In the genomic region with DNA sequence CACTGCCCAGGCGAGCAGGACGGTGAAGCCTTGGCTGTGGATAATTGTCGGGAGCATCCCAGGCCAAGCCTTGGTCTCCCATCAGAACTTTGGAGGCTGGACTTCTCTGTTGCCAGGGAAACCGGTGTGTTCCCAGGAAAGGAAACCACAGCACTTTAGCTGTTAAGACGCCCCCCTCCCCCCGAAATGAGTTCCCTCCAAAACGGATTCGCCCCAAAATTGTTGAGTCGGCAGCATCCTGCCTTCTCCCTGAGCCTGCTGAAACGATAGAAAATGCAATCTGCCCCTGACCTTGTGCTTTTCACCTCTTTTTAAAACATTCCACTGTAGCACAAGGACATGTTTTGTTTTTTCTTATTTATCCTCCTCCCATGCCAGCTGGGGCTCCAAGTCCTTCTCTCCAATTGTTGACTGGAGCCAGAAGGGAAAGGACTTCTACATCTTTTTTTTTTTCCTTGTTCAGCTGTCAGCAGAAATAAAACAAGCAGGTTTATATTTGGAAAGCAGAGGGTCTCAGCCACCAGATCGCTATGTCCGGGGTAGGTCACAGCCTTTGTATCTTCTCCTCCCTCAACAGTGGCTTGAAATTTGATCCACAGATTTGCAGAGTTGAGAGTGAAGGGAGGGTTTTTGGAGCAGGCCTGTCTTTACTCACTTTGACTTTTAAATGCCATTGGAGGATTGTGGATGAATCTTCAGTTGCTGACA, we compare ENCODE assay signal across 1 cellular context.
TF ChIP-seq lines count a peak whose summit lies in the region.

No MANE protein-coding gene starts in this region.

TF ChIP-seq in HepG2, 621 proteins besides CTCF, POLR2A, EP300 and RAD21 (continued from another document and continues in another):
- TF ChIP-seq, protein P1, sequence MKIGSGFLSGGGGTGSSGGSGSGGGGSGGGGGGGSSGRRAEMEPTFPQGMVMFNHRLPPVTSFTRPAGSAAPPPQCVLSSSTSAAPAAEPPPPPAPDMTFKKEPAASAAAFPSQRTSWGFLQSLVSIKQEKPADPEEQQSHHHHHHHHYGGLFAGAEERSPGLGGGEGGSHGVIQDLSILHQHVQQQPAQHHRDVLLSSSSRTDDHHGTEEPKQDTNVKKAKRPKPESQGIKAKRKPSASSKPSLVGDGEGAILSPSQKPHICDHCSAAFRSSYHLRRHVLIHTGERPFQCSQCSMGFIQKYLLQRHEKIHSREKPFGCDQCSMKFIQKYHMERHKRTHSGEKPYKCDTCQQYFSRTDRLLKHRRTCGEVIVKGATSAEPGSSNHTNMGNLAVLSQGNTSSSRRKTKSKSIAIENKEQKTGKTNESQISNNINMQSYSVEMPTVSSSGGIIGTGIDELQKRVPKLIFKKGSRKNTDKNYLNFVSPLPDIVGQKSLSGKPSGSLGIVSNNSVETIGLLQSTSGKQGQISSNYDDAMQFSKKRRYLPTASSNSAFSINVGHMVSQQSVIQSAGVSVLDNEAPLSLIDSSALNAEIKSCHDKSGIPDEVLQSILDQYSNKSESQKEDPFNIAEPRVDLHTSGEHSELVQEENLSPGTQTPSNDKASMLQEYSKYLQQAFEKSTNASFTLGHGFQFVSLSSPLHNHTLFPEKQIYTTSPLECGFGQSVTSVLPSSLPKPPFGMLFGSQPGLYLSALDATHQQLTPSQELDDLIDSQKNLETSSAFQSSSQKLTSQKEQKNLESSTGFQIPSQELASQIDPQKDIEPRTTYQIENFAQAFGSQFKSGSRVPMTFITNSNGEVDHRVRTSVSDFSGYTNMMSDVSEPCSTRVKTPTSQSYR (CRISPR knock-in tag; IDR thresholded peaks at IDR 0.05; ENCODE audit: borderline replicate concordance) = no peak
- TF ChIP-seq, protein P2, sequence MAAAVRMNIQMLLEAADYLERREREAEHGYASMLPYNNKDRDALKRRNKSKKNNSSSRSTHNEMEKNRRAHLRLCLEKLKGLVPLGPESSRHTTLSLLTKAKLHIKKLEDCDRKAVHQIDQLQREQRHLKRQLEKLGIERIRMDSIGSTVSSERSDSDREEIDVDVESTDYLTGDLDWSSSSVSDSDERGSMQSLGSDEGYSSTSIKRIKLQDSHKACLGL (CRISPR knock-in tag; IDR thresholded peaks at IDR 0.05) = no peak
- 0 out of 2 replicates have a peak, but pooled peaks have one; percentile 42 for TF ChIP-seq FOXA3 (CRISPR knock-in tag; IDR thresholded peaks at IDR 0.05)
- 0 out of 2 replicates have a peak, but pooled peaks have one; percentile 37 for TF ChIP-seq HDAC2 (CRISPR knock-in tag; IDR thresholded peaks at IDR 0.05)
- TF ChIP-seq SNAPC2 (CRISPR knock-in tag; IDR thresholded peaks at IDR 0.05) = no peak
- TF ChIP-seq ZNF777 (CRISPR knock-in tag; IDR thresholded peaks at IDR 0.05) = no peak
- TF ChIP-seq IRX3 (CRISPR knock-in tag; IDR thresholded peaks at IDR 0.05; ENCODE audit: borderline replicate concordance, low read depth) = no peak
- TF ChIP-seq MEIS2 (CRISPR knock-in tag; IDR thresholded peaks at IDR 0.05) = peak; percentile 43; the same call in 1 of the 2 replicates
- no peak for TF ChIP-seq ATAD3A (CRISPR knock-in tag; IDR thresholded peaks at IDR 0.05)
- TF ChIP-seq, protein P3, sequence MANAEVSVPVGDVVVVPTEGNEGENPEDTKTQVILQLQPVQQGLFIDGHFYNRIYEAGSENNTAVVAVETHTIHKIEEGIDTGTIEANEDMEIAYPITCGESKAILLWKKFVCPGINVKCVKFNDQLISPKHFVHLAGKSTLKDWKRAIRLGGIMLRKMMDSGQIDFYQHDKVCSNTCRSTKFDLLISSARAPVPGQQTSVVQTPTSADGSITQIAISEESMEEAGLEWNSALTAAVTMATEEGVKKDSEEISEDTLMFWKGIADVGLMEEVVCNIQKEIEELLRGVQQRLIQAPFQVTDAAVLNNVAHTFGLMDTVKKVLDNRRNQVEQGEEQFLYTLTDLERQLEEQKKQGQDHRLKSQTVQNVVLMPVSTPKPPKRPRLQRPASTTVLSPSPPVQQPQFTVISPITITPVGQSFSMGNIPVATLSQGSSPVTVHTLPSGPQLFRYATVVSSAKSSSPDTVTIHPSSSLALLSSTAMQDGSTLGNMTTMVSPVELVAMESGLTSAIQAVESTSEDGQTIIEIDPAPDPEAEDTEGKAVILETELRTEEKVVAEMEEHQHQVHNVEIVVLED (CRISPR knock-in tag; IDR thresholded peaks at IDR 0.05; ENCODE audit: borderline replicate concordance) = no peak
- peak; percentile 75 for TF ChIP-seq ZNF605 (CRISPR knock-in tag; IDR thresholded peaks at IDR 0.05)
- TF ChIP-seq, protein P4, sequence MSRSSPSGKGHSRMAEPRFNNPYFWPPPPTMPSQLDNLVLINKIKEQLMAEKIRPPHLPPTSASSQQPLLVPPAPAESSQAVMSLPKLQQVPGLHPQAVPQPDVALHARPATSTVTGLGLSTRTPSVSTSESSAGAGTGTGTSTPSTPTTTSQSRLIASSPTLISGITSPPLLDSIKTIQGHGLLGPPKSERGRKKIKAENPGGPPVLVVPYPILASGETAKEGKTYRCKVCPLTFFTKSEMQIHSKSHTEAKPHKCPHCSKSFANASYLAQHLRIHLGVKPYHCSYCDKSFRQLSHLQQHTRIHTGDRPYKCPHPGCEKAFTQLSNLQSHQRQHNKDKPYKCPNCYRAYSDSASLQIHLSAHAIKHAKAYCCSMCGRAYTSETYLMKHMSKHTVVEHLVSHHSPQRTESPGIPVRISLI (CRISPR knock-in tag; IDR thresholded peaks at IDR 0.05; ENCODE audit: borderline replicate concordance) = peak; percentile 89
- peak; percentile 80 for TF ChIP-seq ELF3 (CRISPR knock-in tag; IDR thresholded peaks at IDR 0.05)
- TF ChIP-seq HMG20A (CRISPR knock-in tag; IDR thresholded peaks at IDR 0.05; ENCODE audit: borderline replicate concordance) = peak; percentile 15; the same call in 1 of the 2 replicates
- TF ChIP-seq SETDB1 (CRISPR knock-in tag; IDR thresholded peaks at IDR 0.05; ENCODE audit: borderline replicate concordance) = no peak
- TF ChIP-seq CAMTA2 (CRISPR knock-in tag; IDR thresholded peaks at IDR 0.05; ENCODE audit: borderline replicate concordance) = no peak
- TF ChIP-seq RBM39 (IDR thresholded peaks at IDR 0.05; ENCODE audit: low read depth, low read length, poor library complexity, severe bottlenecking) = no peak
- TF ChIP-seq, protein P5, sequence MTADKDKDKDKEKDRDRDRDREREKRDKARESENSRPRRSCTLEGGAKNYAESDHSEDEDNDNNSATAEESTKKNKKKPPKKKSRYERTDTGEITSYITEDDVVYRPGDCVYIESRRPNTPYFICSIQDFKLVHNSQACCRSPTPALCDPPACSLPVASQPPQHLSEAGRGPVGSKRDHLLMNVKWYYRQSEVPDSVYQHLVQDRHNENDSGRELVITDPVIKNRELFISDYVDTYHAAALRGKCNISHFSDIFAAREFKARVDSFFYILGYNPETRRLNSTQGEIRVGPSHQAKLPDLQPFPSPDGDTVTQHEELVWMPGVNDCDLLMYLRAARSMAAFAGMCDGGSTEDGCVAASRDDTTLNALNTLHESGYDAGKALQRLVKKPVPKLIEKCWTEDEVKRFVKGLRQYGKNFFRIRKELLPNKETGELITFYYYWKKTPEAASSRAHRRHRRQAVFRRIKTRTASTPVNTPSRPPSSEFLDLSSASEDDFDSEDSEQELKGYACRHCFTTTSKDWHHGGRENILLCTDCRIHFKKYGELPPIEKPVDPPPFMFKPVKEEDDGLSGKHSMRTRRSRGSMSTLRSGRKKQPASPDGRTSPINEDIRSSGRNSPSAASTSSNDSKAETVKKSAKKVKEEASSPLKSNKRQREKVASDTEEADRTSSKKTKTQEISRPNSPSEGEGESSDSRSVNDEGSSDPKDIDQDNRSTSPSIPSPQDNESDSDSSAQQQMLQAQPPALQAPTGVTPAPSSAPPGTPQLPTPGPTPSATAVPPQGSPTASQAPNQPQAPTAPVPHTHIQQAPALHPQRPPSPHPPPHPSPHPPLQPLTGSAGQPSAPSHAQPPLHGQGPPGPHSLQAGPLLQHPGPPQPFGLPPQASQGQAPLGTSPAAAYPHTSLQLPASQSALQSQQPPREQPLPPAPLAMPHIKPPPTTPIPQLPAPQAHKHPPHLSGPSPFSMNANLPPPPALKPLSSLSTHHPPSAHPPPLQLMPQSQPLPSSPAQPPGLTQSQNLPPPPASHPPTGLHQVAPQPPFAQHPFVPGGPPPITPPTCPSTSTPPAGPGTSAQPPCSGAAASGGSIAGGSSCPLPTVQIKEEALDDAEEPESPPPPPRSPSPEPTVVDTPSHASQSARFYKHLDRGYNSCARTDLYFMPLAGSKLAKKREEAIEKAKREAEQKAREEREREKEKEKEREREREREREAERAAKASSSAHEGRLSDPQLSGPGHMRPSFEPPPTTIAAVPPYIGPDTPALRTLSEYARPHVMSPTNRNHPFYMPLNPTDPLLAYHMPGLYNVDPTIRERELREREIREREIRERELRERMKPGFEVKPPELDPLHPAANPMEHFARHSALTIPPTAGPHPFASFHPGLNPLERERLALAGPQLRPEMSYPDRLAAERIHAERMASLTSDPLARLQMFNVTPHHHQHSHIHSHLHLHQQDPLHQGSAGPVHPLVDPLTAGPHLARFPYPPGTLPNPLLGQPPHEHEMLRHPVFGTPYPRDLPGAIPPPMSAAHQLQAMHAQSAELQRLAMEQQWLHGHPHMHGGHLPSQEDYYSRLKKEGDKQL (CRISPR knock-in tag; IDR thresholded peaks at IDR 0.05; ENCODE audit: low read depth) = no peak
- TF ChIP-seq PHF20 (CRISPR knock-in tag; IDR thresholded peaks at IDR 0.05) = no peak
- TF ChIP-seq MED1 (CRISPR knock-in tag; IDR thresholded peaks at IDR 0.05) = peak; percentile 88
- TF ChIP-seq CCDC6 (CRISPR knock-in tag; IDR thresholded peaks at IDR 0.05) = no peak
- TF ChIP-seq ZEB1 (IDR thresholded peaks at IDR 0.05; ENCODE audit: insufficient replicate concordance, low read depth) = peak; percentile 46
- no peak for TF ChIP-seq FOXM1 (CRISPR knock-in tag; IDR thresholded peaks at IDR 0.05)
- no peak for TF ChIP-seq CHD2 (IDR thresholded peaks at IDR 0.05; ENCODE audit: low read depth, low read length)
- TF ChIP-seq PHB2 (IDR thresholded peaks at IDR 0.05; ENCODE audit: partially characterized antibody) = no peak
- TF ChIP-seq ADNP (CRISPR knock-in tag; IDR thresholded peaks at IDR 0.05) = no peak
- TF ChIP-seq PRPF4 (IDR thresholded peaks at IDR 0.05; ENCODE audit: low read depth, low read length, poor library complexity, severe bottlenecking) = no peak
- TF ChIP-seq RXRB (CRISPR knock-in tag; IDR thresholded peaks at IDR 0.05; ENCODE audit: borderline replicate concordance) = peak; percentile 87
- peak; percentile 24; the same call in 1 of the 2 replicates for TF ChIP-seq RFX1 (IDR thresholded peaks at IDR 0.05)
- no peak for TF ChIP-seq ZNF773 (CRISPR knock-in tag; IDR thresholded peaks at IDR 0.05; ENCODE audit: borderline replicate concordance)
- TF ChIP-seq, protein P6, sequence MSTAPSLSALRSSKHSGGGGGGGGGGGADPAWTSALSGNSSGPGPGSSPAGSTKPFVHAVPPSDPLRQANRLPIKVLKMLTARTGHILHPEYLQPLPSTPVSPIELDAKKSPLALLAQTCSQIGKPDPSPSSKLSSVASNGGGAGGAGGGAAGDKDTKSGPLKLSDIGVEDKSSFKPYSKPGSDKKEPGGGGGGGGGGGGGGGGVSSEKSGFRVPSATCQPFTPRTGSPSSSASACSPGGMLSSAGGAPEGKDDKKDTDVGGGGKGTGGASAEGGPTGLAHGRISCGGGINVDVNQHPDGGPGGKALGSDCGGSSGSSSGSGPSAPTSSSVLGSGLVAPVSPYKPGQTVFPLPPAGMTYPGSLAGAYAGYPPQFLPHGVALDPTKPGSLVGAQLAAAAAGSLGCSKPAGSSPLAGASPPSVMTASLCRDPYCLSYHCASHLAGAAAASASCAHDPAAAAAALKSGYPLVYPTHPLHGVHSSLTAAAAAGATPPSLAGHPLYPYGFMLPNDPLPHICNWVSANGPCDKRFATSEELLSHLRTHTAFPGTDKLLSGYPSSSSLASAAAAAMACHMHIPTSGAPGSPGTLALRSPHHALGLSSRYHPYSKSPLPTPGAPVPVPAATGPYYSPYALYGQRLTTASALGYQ (CRISPR knock-in tag; IDR thresholded peaks at IDR 0.05) = no peak
- TF ChIP-seq ZNF788 (CRISPR knock-in tag; IDR thresholded peaks at IDR 0.05; ENCODE audit: borderline replicate concordance) = no peak; the same call in 1 of the 2 replicates
- TF ChIP-seq CBX1 (IDR thresholded peaks at IDR 0.05; ENCODE audit: low read depth) = no peak
- TF ChIP-seq TEAD3 (CRISPR knock-in tag; optimal IDR thresholded peaks at IDR 0.05; ENCODE audit: borderline replicate concordance) = peak; percentile 69
- TF ChIP-seq ZNF598 (CRISPR knock-in tag; IDR thresholded peaks at IDR 0.05; ENCODE audit: borderline replicate concordance) = no peak
- no peak for TF ChIP-seq ZNF775 (CRISPR knock-in tag; IDR thresholded peaks at IDR 0.05; ENCODE audit: borderline replicate concordance)
- peak; percentile 33; the same call in 1 of the 2 replicates for TF ChIP-seq THAP11 (CRISPR knock-in tag; IDR thresholded peaks at IDR 0.05)
- no peak for TF ChIP-seq ZNF713 (CRISPR knock-in tag; IDR thresholded peaks at IDR 0.05)
- TF ChIP-seq ZNF644 (CRISPR knock-in tag; IDR thresholded peaks at IDR 0.05; ENCODE audit: low read depth) = no peak
- TF ChIP-seq, protein P7, sequence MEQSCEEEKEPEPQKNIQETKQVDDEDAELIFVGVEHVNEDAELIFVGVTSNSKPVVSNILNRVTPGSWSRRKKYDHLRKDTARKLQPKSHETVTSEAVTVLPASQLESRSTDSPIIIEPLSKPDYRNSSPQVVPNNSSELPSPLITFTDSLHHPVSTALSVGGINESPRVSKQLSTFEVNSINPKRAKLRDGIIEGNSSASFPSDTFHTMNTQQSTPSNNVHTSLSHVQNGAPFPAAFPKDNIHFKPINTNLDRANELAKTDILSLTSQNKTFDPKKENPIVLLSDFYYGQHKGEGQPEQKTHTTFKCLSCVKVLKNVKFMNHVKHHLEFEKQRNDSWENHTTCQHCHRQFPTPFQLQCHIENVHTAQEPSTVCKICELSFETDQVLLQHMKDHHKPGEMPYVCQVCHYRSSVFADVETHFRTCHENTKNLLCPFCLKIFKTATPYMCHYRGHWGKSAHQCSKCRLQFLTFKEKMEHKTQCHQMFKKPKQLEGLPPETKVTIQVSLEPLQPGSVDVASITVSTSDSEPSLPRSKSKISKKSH (CRISPR knock-in tag; IDR thresholded peaks at IDR 0.05; ENCODE audit: borderline replicate concordance) = no peak
- peak; percentile 37; the same call in 1 of the 2 replicates for TF ChIP-seq CEBPG (CRISPR knock-in tag; IDR thresholded peaks at IDR 0.05)
- TF ChIP-seq, protein P8, sequence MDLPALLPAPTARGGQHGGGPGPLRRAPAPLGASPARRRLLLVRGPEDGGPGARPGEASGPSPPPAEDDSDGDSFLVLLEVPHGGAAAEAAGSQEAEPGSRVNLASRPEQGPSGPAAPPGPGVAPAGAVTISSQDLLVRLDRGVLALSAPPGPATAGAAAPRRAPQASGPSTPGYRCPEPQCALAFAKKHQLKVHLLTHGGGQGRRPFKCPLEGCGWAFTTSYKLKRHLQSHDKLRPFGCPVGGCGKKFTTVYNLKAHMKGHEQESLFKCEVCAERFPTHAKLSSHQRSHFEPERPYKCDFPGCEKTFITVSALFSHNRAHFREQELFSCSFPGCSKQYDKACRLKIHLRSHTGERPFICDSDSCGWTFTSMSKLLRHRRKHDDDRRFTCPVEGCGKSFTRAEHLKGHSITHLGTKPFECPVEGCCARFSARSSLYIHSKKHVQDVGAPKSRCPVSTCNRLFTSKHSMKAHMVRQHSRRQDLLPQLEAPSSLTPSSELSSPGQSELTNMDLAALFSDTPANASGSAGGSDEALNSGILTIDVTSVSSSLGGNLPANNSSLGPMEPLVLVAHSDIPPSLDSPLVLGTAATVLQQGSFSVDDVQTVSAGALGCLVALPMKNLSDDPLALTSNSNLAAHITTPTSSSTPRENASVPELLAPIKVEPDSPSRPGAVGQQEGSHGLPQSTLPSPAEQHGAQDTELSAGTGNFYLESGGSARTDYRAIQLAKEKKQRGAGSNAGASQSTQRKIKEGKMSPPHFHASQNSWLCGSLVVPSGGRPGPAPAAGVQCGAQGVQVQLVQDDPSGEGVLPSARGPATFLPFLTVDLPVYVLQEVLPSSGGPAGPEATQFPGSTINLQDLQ (CRISPR knock-in tag; IDR thresholded peaks at IDR 0.05) = no peak
- TF ChIP-seq MZF1 (CRISPR knock-in tag; IDR thresholded peaks at IDR 0.05; ENCODE audit: borderline replicate concordance) = no peak
- no peak for TF ChIP-seq FOXA1 (IDR thresholded peaks at IDR 0.05)
- TF ChIP-seq FOXA1 (CRISPR knock-in tag; IDR thresholded peaks at IDR 0.05) = peak; percentile 24; the same call in 1 of the 2 replicates
- TF ChIP-seq NFYB (CRISPR knock-in tag; IDR thresholded peaks at IDR 0.05) = no peak
